In the genomic region with DNA sequence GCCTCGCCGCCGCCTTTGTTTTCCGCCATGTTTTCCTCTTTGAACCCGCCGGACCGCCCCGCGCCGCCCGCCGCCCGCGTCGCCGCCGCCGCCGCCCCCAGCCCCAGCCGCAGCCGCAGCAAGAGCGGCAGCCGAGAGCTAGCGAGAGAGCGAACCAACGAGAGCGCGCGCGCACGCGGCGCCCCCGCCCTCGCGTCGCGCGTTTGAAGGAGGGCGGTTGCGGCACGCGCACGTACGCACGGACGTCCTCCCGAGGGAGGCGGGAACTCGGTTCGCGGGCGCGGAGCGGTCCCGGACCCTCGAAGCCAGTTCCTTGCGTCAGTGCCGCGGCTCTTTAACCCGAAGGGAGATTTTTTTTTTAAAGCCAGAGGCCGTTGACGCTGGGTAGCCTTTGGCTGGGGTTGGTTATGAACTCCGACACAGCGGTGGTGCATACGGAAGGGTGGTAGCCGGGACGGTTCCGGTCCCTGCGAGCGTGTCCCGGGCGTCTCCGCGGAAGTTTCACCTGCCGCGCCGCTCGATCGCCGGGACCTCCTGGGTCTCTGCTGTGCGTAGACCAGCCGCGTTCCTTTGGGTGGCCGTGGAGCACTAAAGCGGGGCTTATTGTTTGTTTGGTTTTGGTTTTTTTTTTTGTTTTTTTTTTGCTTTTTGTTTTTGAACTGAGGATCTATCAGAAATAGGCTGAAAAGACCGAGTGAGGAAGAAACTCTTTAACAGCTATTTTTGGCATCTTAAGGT, we compare ENCODE assay signal across 1 cellular context.
TF ChIP-seq lines count a peak whose summit lies in the region.

A gene (minus strand): TSS at position 156 of the 738 bp plus-strand sequence. CDS start 127 bp downstream, at position 29.

TF ChIP-seq in K562, 482 proteins besides CTCF, POLR2A, EP300 and RAD21 (continued from another document and continues in another):
- TF ChIP-seq, protein P1, sequence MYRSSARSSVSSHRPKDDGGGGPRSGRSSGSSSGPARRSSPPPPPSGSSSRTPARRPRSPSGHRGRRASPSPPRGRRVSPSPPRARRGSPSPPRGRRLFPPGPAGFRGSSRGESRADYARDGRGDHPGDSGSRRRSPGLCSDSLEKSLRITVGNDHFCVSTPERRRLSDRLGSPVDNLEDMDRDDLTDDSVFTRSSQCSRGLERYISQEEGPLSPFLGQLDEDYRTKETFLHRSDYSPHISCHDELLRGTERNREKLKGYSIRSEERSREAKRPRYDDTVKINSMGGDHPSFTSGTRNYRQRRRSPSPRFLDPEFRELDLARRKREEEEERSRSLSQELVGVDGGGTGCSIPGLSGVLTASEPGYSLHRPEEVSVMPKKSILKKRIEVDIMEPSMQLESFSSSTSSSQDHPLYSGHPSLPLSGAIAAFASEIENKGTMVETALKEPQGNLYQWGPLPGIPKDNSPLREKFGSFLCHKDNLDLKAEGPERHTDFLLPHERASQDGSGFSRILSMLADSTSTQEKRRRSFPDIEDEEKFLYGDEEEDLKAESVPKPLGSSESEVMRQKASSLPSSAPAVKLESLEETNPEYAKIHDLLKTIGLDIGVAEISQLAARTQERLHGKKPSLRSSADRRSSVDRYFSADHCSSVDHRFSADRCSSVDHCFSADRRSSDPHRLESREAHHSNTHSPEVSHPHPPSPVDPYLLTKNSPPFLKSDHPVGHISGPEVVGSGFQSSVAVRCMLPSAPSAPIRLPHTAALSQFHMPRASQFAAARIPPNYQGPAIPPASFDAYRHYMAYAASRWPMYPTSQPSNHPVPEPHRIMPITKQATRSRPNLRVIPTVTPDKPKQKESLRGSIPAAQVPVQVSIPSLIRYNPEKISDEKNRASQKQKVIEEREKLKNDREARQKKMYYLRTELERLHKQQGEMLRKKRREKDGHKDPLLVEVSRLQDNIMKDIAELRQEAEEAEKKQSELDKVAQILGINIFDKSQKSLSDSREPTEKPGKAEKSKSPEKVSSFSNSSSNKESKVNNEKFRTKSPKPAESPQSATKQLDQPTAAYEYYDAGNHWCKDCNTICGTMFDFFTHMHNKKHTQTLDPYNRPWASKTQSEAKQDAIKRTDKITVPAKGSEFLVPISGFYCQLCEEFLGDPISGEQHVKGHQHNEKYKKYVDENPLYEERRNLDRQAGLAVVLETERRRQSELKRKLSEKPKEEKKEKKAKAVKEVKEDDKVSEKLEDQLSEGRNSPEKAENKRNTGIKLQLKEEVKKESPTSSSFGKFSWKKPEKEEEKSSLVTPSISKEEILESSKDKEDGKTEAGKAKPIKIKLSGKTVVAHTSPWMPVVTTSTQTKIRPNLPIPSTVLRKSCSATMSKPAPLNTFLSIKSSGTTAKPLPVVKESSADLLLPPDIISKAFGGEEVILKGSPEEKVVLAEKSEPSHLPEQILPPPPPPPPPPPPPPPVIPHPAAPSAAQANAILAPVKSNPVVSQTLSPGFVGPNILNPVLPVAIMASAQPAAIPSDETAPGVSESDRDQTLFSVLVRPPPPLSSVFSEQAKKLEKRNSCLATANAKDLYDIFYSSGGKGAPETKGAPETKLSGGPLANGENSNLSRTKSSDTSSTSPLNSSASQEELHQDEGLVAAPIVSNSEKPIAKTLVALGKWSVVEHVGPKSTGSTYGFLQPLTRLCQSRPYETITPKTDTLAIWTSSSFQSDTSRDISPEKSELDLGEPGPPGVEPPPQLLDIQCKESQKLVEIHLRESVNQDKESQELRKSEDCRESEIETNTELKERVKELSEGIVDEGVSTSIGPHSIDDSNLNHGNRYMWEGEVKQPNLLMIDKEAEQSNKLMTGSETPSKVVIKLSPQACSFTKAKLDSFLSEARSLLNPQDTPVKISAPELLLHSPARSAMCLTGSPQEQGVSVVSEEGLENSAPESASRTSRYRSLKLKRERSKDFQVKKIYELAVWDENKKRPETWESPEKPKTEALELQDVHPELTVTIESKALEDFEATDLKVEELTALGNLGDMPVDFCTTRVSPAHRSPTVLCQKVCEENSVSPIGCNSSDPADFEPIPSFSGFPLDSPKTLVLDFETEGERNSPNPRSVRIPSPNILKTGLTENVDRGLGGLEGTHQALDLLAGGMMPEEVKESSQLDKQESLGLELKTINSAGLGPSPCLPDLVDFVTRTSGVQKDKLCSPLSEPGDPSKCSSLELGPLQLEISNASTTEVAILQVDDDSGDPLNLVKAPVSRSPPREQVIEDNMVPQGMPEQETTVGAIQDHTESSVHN (IDR thresholded peaks at IDR 0.05; ENCODE audit: borderline replicate concordance in 1 of 2, low read depth in 1 of 2) = no peak
- TF ChIP-seq CXXC5 (CRISPR knock-in tag; IDR thresholded peaks at IDR 0.05) = peak; percentile 99
- TF ChIP-seq SREBF2 (CRISPR knock-in tag; IDR thresholded peaks at IDR 0.05) = no peak
- TF ChIP-seq, protein P2, sequence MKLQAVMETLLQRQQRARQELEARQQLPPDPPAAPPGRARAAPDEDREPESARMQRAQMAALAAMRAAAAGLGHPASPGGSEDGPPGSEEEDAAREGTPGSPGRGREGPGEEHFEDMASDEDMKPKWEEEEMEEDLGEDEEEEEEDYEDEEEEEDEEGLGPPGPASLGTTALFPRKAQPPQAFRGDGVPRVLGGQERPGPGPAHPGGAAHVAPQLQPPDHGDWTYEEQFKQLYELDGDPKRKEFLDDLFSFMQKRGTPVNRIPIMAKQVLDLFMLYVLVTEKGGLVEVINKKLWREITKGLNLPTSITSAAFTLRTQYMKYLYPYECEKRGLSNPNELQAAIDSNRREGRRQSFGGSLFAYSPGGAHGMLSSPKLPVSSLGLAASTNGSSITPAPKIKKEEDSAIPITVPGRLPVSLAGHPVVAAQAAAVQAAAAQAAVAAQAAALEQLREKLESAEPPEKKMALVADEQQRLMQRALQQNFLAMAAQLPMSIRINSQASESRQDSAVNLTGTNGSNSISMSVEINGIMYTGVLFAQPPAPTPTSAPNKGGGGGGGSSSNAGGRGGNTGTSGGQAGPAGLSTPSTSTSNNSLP (IDR thresholded peaks at IDR 0.05; ENCODE audit: borderline replicate concordance, low read depth, low read length) = no peak
- TF ChIP-seq ZNF696 (CRISPR knock-in tag; conservative IDR thresholded peaks at IDR 0.05) = no peak
- 0 out of 2 replicates have a peak, but pooled peaks have one; percentile 47 for TF ChIP-seq ZBTB17 (CRISPR knock-in tag; IDR thresholded peaks at IDR 0.05)
- TF ChIP-seq, protein P3, sequence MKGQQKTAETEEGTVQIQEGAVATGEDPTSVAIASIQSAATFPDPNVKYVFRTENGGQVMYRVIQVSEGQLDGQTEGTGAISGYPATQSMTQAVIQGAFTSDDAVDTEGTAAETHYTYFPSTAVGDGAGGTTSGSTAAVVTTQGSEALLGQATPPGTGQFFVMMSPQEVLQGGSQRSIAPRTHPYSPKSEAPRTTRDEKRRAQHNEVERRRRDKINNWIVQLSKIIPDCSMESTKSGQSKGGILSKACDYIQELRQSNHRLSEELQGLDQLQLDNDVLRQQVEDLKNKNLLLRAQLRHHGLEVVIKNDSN (CRISPR knock-in tag; IDR thresholded peaks at IDR 0.05) = peak; percentile 46; the same call in 1 of the 2 replicates
- TF ChIP-seq HDAC8 (tag; IDR thresholded peaks at IDR 0.05) = peak; percentile 23; the same call in 1 of the 2 replicates
- no peak for TF ChIP-seq SOX6 (IDR thresholded peaks at IDR 0.05)
- no peak; the same call in 1 of the 2 replicates for TF ChIP-seq GATAD2A (IDR thresholded peaks at IDR 0.05)
- TF ChIP-seq HNRNPK (IDR thresholded peaks at IDR 0.05; ENCODE audit: low read depth, low read length, poor library complexity, severe bottlenecking) = no peak
- TF ChIP-seq ZBTB7A (IDR thresholded peaks at IDR 0.05; ENCODE audit: borderline replicate concordance, control insufficient read depth, low read depth, low read length) = peak; percentile 71; the same call in 1 of the 2 replicates
- TF ChIP-seq ATF1 (CRISPR knock-in tag; IDR thresholded peaks at IDR 0.05) = no peak
- peak; percentile 82 for TF ChIP-seq ATF1 (tag; IDR thresholded peaks at IDR 0.05)
- TF ChIP-seq, protein P4, sequence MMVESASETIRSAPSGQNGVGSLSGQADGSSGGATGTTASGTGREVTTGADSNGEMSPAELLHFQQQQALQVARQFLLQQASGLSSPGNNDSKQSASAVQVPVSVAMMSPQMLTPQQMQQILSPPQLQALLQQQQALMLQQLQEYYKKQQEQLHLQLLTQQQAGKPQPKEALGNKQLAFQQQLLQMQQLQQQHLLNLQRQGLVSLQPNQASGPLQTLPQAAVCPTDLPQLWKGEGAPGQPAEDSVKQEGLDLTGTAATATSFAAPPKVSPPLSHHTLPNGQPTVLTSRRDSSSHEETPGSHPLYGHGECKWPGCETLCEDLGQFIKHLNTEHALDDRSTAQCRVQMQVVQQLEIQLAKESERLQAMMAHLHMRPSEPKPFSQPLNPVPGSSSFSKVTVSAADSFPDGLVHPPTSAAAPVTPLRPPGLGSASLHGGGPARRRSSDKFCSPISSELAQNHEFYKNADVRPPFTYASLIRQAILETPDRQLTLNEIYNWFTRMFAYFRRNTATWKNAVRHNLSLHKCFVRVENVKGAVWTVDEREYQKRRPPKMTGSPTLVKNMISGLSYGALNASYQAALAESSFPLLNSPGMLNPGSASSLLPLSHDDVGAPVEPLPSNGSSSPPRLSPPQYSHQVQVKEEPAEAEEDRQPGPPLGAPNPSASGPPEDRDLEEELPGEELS (CRISPR knock-in tag; IDR thresholded peaks at IDR 0.05; ENCODE audit: borderline replicate concordance) = no peak
- TF ChIP-seq SRSF1 (IDR thresholded peaks at IDR 0.05; ENCODE audit: low read depth, low read length) = no peak
- TF ChIP-seq HNRNPH1 (optimal IDR thresholded peaks at IDR 0.05; ENCODE audit: low read depth, low read length) = no peak
- TF ChIP-seq ZNF134 (CRISPR knock-in tag; conservative IDR thresholded peaks at IDR 0.05) = no peak
- TF ChIP-seq CBX1 (IDR thresholded peaks at IDR 0.05; ENCODE audit: low read depth) = no peak; the same call in 1 of the 2 replicates
- TF ChIP-seq, protein P5, sequence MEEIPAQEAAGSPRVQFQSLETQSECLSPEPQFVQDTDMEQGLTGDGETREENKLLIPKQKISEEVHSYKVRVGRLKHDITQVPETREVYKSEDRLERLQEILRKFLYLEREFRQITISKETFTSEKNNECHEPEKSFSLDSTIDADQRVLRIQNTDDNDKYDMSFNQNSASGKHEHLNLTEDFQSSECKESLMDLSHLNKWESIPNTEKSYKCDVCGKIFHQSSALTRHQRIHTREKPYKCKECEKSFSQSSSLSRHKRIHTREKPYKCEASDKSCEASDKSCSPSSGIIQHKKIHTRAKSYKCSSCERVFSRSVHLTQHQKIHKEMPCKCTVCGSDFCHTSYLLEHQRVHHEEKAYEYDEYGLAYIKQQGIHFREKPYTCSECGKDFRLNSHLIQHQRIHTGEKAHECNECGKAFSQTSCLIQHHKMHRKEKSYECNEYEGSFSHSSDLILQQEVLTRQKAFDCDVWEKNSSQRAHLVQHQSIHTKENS (CRISPR knock-in tag; IDR thresholded peaks at IDR 0.05) = no peak
- TF ChIP-seq MYBL2 (IDR thresholded peaks at IDR 0.05; ENCODE audit: low read depth) = no peak
- no peak for TF ChIP-seq MYBL2 (CRISPR knock-in tag; IDR thresholded peaks at IDR 0.05; ENCODE audit: borderline replicate concordance)
- peak; percentile 61; the same call in 1 of the 2 replicates for TF ChIP-seq GTF2F1 (IDR thresholded peaks at IDR 0.05; ENCODE audit: low read depth, low read length)
- no peak for TF ChIP-seq DACH1 (IDR thresholded peaks at IDR 0.05; ENCODE audit: partially characterized antibody)
- TF ChIP-seq FOXK1 (CRISPR knock-in tag; IDR thresholded peaks at IDR 0.05; ENCODE audit: borderline replicate concordance) = no peak
- TF ChIP-seq SIRT6 (IDR thresholded peaks at IDR 0.05; ENCODE audit: low read depth, low read length) = no peak
- no peak for TF ChIP-seq DIDO1 (tag; IDR thresholded peaks at IDR 0.05; ENCODE audit: low read depth)
- TF ChIP-seq SETDB1 (IDR thresholded peaks at IDR 0.05; ENCODE audit: low read length) = no peak
- no peak for TF ChIP-seq ZNF133 (CRISPR knock-in tag; IDR thresholded peaks at IDR 0.05)
- no peak for TF ChIP-seq MED1 (CRISPR knock-in tag; IDR thresholded peaks at IDR 0.05; ENCODE audit: borderline replicate concordance)
- no peak for TF ChIP-seq TGIF2 (CRISPR knock-in tag; IDR thresholded peaks at IDR 0.05)
- TF ChIP-seq BCOR (IDR thresholded peaks at IDR 0.05) = peak; percentile 76; the same call in 1 of the 2 replicates
- TF ChIP-seq MEF2D (tag; conservative IDR thresholded peaks at IDR 0.05; ENCODE audit: low read depth) = peak; percentile 70
- TF ChIP-seq CREBBP (IDR thresholded peaks at IDR 0.05; ENCODE audit: low read depth, low read length) = no peak
- no peak for TF ChIP-seq NFE2 (IDR thresholded peaks at IDR 0.05; ENCODE audit: low read depth)
- TF ChIP-seq ZKSCAN3 (CRISPR knock-in tag; IDR thresholded peaks at IDR 0.05) = no peak
- no peak for TF ChIP-seq KLF10 (CRISPR knock-in tag; IDR thresholded peaks at IDR 0.05)
- TF ChIP-seq, protein P6, sequence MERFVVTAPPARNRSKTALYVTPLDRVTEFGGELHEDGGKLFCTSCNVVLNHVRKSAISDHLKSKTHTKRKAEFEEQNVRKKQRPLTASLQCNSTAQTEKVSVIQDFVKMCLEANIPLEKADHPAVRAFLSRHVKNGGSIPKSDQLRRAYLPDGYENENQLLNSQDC (CRISPR knock-in tag; IDR thresholded peaks at IDR 0.05) = peak; percentile 70; the same call in 1 of the 2 replicates
- peak; percentile 88; the same call in 1 of the 2 replicates for TF ChIP-seq ZNF197 (CRISPR knock-in tag; IDR thresholded peaks at IDR 0.05; ENCODE audit: low read depth)
- TF ChIP-seq CHD2 (IDR thresholded peaks at IDR 0.05; ENCODE audit: low read depth, low read length) = peak; percentile 72
- peak in 1 of 2 experiments; percentile 45; a peak in 1 of 4 replicates for TF ChIP-seq SRF (CRISPR knock-in tag; IDR thresholded peaks at IDR 0.05)
- TF ChIP-seq FOXP1 (CRISPR knock-in tag; IDR thresholded peaks at IDR 0.05) = no peak; the same call in 1 of the 2 replicates
- TF ChIP-seq ZNF785 (CRISPR knock-in tag; IDR thresholded peaks at IDR 0.05) = no peak
- no peak for TF ChIP-seq C11orf30 (IDR thresholded peaks at IDR 0.05; ENCODE audit: low read depth)
- peak; percentile 81 for TF ChIP-seq SMAD4 (CRISPR knock-in tag; conservative IDR thresholded peaks at IDR 0.05)
- no peak for TF ChIP-seq CBX5 (IDR thresholded peaks at IDR 0.05; ENCODE audit: borderline replicate concordance, low read depth)
- TF ChIP-seq ZNF175 (CRISPR knock-in tag; IDR thresholded peaks at IDR 0.05; ENCODE audit: low read depth) = no peak; the same call in 1 of the 2 replicates
- TF ChIP-seq SREBF1 (IDR thresholded peaks at IDR 0.05; ENCODE audit: borderline replicate concordance, low read depth, low read length) = no peak
- TF ChIP-seq ZNF707 (CRISPR knock-in tag; conservative IDR thresholded peaks at IDR 0.05) = no peak
- TF ChIP-seq ZNF584 (CRISPR knock-in tag; IDR thresholded peaks at IDR 0.05; ENCODE audit: low read depth) = no peak; the same call in 1 of the 2 replicates
- TF ChIP-seq PPARD (CRISPR knock-in tag; IDR thresholded peaks at IDR 0.05) = no peak
- no peak for TF ChIP-seq SRSF7 (optimal IDR thresholded peaks at IDR 0.05; ENCODE audit: low read depth, low read length)
- TF ChIP-seq NCOA2 (IDR thresholded peaks at IDR 0.05; ENCODE audit: partially characterized antibody in 2 of 2) = no peak
- TF ChIP-seq, protein P7, sequence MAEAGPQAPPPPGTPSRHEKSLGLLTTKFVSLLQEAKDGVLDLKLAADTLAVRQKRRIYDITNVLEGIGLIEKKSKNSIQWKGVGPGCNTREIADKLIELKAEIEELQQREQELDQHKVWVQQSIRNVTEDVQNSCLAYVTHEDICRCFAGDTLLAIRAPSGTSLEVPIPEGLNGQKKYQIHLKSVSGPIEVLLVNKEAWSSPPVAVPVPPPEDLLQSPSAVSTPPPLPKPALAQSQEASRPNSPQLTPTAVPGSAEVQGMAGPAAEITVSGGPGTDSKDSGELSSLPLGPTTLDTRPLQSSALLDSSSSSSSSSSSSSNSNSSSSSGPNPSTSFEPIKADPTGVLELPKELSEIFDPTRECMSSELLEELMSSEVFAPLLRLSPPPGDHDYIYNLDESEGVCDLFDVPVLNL (CRISPR knock-in tag; IDR thresholded peaks at IDR 0.05; ENCODE audit: low read depth) = peak; percentile 80
- TF ChIP-seq CREM (IDR thresholded peaks at IDR 0.05; ENCODE audit: low read depth) = peak; percentile 87
- peak; percentile 68; the same call in 1 of the 2 replicates for TF ChIP-seq ATF7 (IDR thresholded peaks at IDR 0.05)
